In genomic region chr1:40041466-40041838, GRCh38 we compare ENCODE assay signal across 8 cellular contexts. TPM values are rescaled to one million over a fixed set of nuclear protein-coding genes. Genes with fewer than 3 reads are reported as not detected.
DNase-seq lines count a peak whose midpoint lies in the region; ATAC-seq and TF ChIP-seq lines count a peak whose summit lies in the region.

No MANE protein-coding gene starts in this region.

- no peaks in the 10 kb centered on the region for H3K36me3 ChIP-seq in gastrocnemius medialis

- H3K4me1 ChIP-seq in gastrocnemius medialis, result peaks cover 44 to 53% of the 10 kb centered on the region in 2 donors

- peak overlapping the region; percentile 94 to 98 for H3K27ac Mint-ChIP-seq in T-cell

- peak overlapping the region; percentile 88 to 96 (median 90) for H3K4me3 Mint-ChIP-seq in T-cell

- H3K4me3 ChIP-seq in GM12875 (ENCODE audit: low read depth, low read length) (peak overlapping the region; percentile 68), fibroblast of the aortic adventitia (ENCODE audit: low read depth, low read length) (peak overlapping the region; percentile 98), gastrocnemius medialis (peak overlapping the region; percentile 96 to 98 (median 98))

- no peaks in the 10 kb centered on the region for H3K9me3 Mint-ChIP-seq in T-cell

- POLR2A ChIA-PET in T-cell (lab: Charles Lee), result interaction anchor here in 1 of 2 donors (0.6 kb wide), 2 partner anchors 8 to 1053 kb away, joined by 3 to 9 read pairs; no protein-coding TSS in a partner anchor

- peaks cover 76 to 89% (median 76%) of the 10 kb centered on the region in 3 donors for H3K4me1 Mint-ChIP-seq in T-cell

- CTCF ChIA-PET in T-cell (lab: Charles Lee), result interaction anchor here (0.5 to 1.0 kb wide), 4 partner anchors 9 to 122 kb away, joined by 3 to 5 read pairs (median 4); no protein-coding TSS in a partner anchor

- no peaks in the 10 kb centered on the region for H3K27me3 ChIP-seq in gastrocnemius medialis

- TF ChIP-seq CTCF in GM12875 (IDR thresholded peaks at IDR 0.05; ENCODE audit: borderline replicate concordance, insufficient read depth, low read depth, low read length) (no peak), fibroblast of the aortic adventitia (IDR thresholded peaks at IDR 0.05; ENCODE audit: insufficient read depth, low read length) (no peak), gastrocnemius medialis (IDR thresholded peaks at IDR 0.05 in 4 of 5, conservative IDR thresholded peaks at IDR 0.05 in 1 of 5) (no peak)

- DNase-seq in T-cell (no peak), fibroblast of the aortic adventitia (ENCODE audit: low read depth) (no peak), gastrocnemius medialis (no peak), SKM-1 treated with dmso at 0.1 percent for 144 hours (lab: John Stamatoyannopoulos, UW; ENCODE audit: unreplicated experiment) (no peak), retina (no peak)
- DNase-seq in stimulated activated CD4-positive, alpha-beta T cell treated with anti-CD3 and anti-CD28 coated beads, Interleukin-12 subunit alpha, Interleukin-12 subunit beta, amount 100 ng/mL, for 4 hours, result no peak

- intact Hi-C loops in gastrocnemius medialis (cut with DNase I; ENCODE audit: low total_unique reads), result loop anchor here (2.0 to 5.0 kb wide), 2 partner anchors 216 to 465 kb away; partner anchors contain the start of genes PABPC4 and ZMPSTE24

- no peaks in the 10 kb centered on the region for H3K9me3 ChIP-seq in gastrocnemius medialis

- ATAC-seq in T-cell (replicated peaks in 1 of 4), result no peak
- no peak for ATAC-seq in gastrocnemius medialis
- ATAC-seq in GM19397 (IDR thresholded peaks at IDR 0.05; ENCODE audit: unreplicated experiment), result no peak

- H3K27me3 Mint-ChIP-seq in T-cell, result no peaks in the 10 kb centered on the region

- peak overlapping the region; percentile 95 to 100 (median 99) for H3K27ac ChIP-seq in gastrocnemius medialis

- peaks cover 26% of the 10 kb centered on the region for H3K36me3 Mint-ChIP-seq in T-cell

- no peak for TF ChIP-seq POLR2A in gastrocnemius medialis (IDR thresholded peaks at IDR 0.05)

- in situ Hi-C loops in gastrocnemius medialis (cut with MboI; ENCODE audit: low sequenced_read_pairs in 4 of 4), result no loop called here

RNA-seq across cellular contexts. Expression of gene CAP1, which starts 0.9 kb away (rescaled TPM):
- total RNA-seq in T-cell (100 to 1,000 TPM; 293 to 345 (median 298) TPM), fibroblast of the aortic adventitia (ENCODE audit: low replicate concordance) (68.1 and 376 TPM in 2 replicates), gastrocnemius medialis (10 to 100 TPM; 35.5 to 67.0 (median 48.7) TPM)

RNA-seq across cellular contexts. Expression of gene PPT1, which starts 55.6 kb away (rescaled TPM):
- 10 to 100 TPM; 44.4 to 72.6 (median 53.1) TPM for total RNA-seq in T-cell
- 23.5 and 44.2 TPM in 2 replicates for total RNA-seq in fibroblast of the aortic adventitia (ENCODE audit: low replicate concordance)
- total RNA-seq in gastrocnemius medialis, result 10 to 100 TPM in 2 of 4 donors, 1 to 10 TPM in 2; 8.5 to 23.2 (median 13.4) TPM
